In the genomic region with DNA sequence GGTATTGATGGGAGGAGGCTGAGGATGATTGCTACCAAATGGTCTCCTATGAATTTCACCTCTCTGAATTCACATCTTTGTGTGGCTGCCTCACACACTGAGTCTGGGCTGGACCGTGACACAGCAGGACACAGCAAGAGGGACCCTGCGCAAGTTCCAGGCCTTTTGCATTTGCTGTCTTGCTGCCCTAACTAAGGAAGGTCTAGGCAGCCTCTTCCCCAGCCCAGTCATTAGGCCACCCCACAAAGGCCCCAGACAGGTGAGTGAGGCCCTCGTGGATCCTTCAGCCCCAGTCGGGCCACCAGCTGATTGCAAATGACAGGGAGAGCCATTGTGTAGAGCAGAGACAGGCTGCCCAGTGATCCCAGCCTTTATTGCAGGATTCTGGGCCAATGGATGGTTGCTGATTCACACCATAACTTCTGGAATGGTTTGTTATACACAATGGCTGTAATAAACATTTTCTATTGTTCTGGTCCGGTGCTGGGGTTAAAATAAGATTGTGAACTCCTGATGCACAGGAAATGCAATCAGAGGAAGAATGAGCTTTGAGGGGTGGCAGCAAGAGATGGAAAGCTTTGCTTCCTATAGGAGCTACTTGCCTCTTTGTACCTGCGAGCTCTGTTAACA, we compare ENCODE assay signal across 19 cellular contexts.
"Had no signal": no experiment of that assay in that cellular context is flagged by ENCODE, and none has a peak within 500 bp of the region (broad histone marks: within the 10 kb centered on the region; RNA-seq: fewer than 3 reads in every experiment).

No MANE protein-coding gene starts in this region.

- H3K27ac Mint-ChIP-seq: natural killer cell; stimulated activated effector memory CD8-positive, alpha-beta T cell treated with anti-CD3 and anti-CD28 coated beads, Interleukin-12 subunit alpha, Interleukin-12 subunit beta, amount 100 ng/mL, for 72 hours; type B pancreatic cell had no signal

- H3K4me2 ChIP-seq: hepatocyte had no signal

- H3K4me1 Mint-ChIP-seq: central memory CD8-positive, alpha-beta T cell; natural killer cell; neural crest cell; stimulated activated effector memory CD8-positive, alpha-beta T cell treated with anti-CD3 and anti-CD28 coated beads, Interleukin-12 subunit alpha, Interleukin-12 subunit beta, amount 100 ng/mL, for 72 hours had no signal

- H3K4me3 Mint-ChIP-seq: central memory CD8-positive, alpha-beta T cell; natural killer cell; neural crest cell; stimulated activated effector memory CD8-positive, alpha-beta T cell treated with anti-CD3 and anti-CD28 coated beads, Interleukin-12 subunit alpha, Interleukin-12 subunit beta, amount 100 ng/mL, for 72 hours; type B pancreatic cell had no signal

- H3K36me3 ChIP-seq: ovary had no signal

- H3K79me2 ChIP-seq: hepatocyte had no signal

- DNase-seq: dorsolateral prefrontal cortex; effector memory CD4-positive, alpha-beta T cell; esophagus squamous epithelium; foreskin keratinocyte; mammary epithelial cell; natural killer cell; ovary; right cardiac atrium; stimulated activated CD4-positive, alpha-beta T cell treated with anti-CD3 and anti-CD28 coated beads, Interleukin-4, amount 100 ng/mL, for 1 hour; stimulated activated CD8-positive, alpha-beta memory T cell treated with anti-CD3 and anti-CD28 coated beads, Interleukin-4, amount 100 ng/mL, for 48 hours; stimulated activated naive CD8-positive, alpha-beta T cell treated with anti-CD3 and anti-CD28 coated beads, Interleukin-15, Interleukin-2, amounts not matched to agents 100 U/mL and 50 U/mL, for 24 hours; thyroid gland had no signal

- H3K36me3 Mint-ChIP-seq: natural killer cell; stimulated activated effector memory CD8-positive, alpha-beta T cell treated with anti-CD3 and anti-CD28 coated beads, Interleukin-12 subunit alpha, Interleukin-12 subunit beta, amount 100 ng/mL, for 72 hours had no signal

- H3K9me3 Mint-ChIP-seq: central memory CD8-positive, alpha-beta T cell; natural killer cell; neural crest cell; stimulated activated effector memory CD8-positive, alpha-beta T cell treated with anti-CD3 and anti-CD28 coated beads, Interleukin-12 subunit alpha, Interleukin-12 subunit beta, amount 100 ng/mL, for 72 hours had no signal

- H3K4me3 ChIP-seq: dorsolateral prefrontal cortex, esophagus squamous epithelium, hepatocyte, ovary, suprapubic skin, thyroid gland had no signal

- H3K9me3 ChIP-seq: esophagus squamous epithelium, ovary, suprapubic skin, thyroid gland had no signal

- H3K27me3 Mint-ChIP-seq: type B pancreatic cell had no signal

- H3K27ac ChIP-seq: dorsolateral prefrontal cortex, esophagus squamous epithelium, foreskin keratinocyte, hepatocyte, ovary, suprapubic skin, thyroid gland had no signal

- FAIRE-seq: urothelium cell line had no signal

- H3K4me1 ChIP-seq: esophagus squamous epithelium, foreskin keratinocyte, suprapubic skin, thyroid gland had no signal

- H2AFZ ChIP-seq: hepatocyte had no signal

- H3K27me3 ChIP-seq: dorsolateral prefrontal cortex, esophagus squamous epithelium, foreskin keratinocyte, hepatocyte, ovary, suprapubic skin, thyroid gland had no signal

- ATAC-seq: foreskin keratinocyte; natural killer cell; right cardiac atrium; stimulated activated effector memory CD8-positive, alpha-beta T cell treated with anti-CD3 and anti-CD28 coated beads, Interleukin-12 subunit alpha, Interleukin-12 subunit beta, amount 100 ng/mL, for 72 hours; stimulated activated naive CD8-positive, alpha-beta T cell treated with anti-CD3 and anti-CD28 coated beads, Interleukin-15, Interleukin-2, amounts not matched to agents 100 U/mL and 50 U/mL, for 24 hours had no signal
